22 cellular contexts compared by ENCODE assay signal in the genomic region with DNA sequence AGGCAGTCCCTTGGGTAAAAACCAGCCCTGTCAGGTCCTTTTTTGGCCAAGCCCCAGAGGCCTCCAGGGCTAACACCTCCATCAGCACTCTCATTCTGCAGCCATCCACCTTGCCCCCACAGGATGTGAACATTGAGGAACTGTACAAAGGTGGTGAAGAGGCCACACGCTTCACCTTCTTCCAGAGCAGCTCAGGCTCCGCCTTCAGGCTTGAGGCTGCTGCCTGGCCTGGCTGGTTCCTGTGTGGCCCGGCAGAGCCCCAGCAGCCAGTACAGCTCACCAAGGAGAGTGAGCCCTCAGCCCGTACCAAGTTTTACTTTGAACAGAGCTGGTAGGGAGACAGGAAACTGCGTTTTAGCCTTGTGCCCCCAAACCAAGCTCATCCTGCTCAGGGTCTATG. TPM values are rescaled to one million over a fixed set of nuclear protein-coding genes. Genes with fewer than 3 reads are reported as not detected.
DNase-seq lines count a peak whose midpoint lies in the region; ATAC-seq lines count a peak whose summit lies in the region.
"Had no signal": no experiment of that assay in that cellular context is flagged by ENCODE, and none has a peak within 500 bp of the region (broad histone marks: within the 10 kb centered on the region; RNA-seq: fewer than 3 reads in every experiment).

No MANE protein-coding gene starts in this region.

- no peak overlapping the region for H3K18ac ChIP-seq in trophoblast cell (ENCODE audit: low read length)

- peaks cover under 1 to 3% of the 10 kb centered on the region in 2 experiments for H3K4me1 ChIP-seq in trophoblast cell (ENCODE audit: control insufficient read depth in 1 of 2, insufficient read depth in 2 of 2, low read length in 2 of 2)

- H3K9me3 Mint-ChIP-seq in activated CD4-positive, alpha-beta T cell treated with anti-CD3 and anti-CD28 coated beads for 36 hours (ENCODE audit: low read depth) = no peaks in the 10 kb centered on the region
- H3K9me3 Mint-ChIP-seq in activated naive CD8-positive, alpha-beta T cell treated with anti-CD3 and anti-CD28 coated beads, Interleukin-2, amount 10 ng/mL, durations not matched to agents 7 days and 5 days = no peaks in the 10 kb centered on the region
- H3K9me3 Mint-ChIP-seq in activated naive CD8-positive, alpha-beta T cell treated with anti-CD3 and anti-CD28 coated beads, Interleukin-2, amount 50 U/mL, for 24 hours = no peaks in the 10 kb centered on the region
- H3K9me3 Mint-ChIP-seq: CD8-positive, alpha-beta memory T cell; GM23338 had no signal

- H3K23ac ChIP-seq in trophoblast cell (ENCODE audit: low read length) = no peak overlapping the region

- no peak overlapping the region for H4K91ac ChIP-seq in trophoblast cell (ENCODE audit: low read depth, low read length)

- no peak overlapping the region for H2BK120ac ChIP-seq in trophoblast cell (ENCODE audit: insufficient read depth, low read length, poor library complexity)

- no peak overlapping the region for H3K14ac ChIP-seq in trophoblast cell (ENCODE audit: low read length)

- H3K27ac Mint-ChIP-seq in activated CD4-positive, alpha-beta T cell treated with anti-CD3 and anti-CD28 coated beads for 36 hours = no peak overlapping the region
- H3K27ac Mint-ChIP-seq in activated naive CD8-positive, alpha-beta T cell treated with anti-CD3 and anti-CD28 coated beads, Interleukin-2, amount 10 ng/mL, durations not matched to agents 7 days and 5 days = peak overlapping the region; percentile 66
- no peak overlapping the region for H3K27ac Mint-ChIP-seq in activated naive CD8-positive, alpha-beta T cell treated with anti-CD3 and anti-CD28 coated beads, Interleukin-2, amount 50 U/mL, for 24 hours
- H3K27ac Mint-ChIP-seq: GM23338 had no signal

- no peaks in the 10 kb centered on the region for H3K79me2 ChIP-seq in trophoblast cell (ENCODE audit: control insufficient read depth, insufficient read depth, low read length, poor library complexity)

- intact Hi-C loops in activated CD4-positive, alpha-beta T cell treated with anti-CD3 and anti-CD28 coated beads for 36 hours (cut with DNase I, micrococcal nuclease) = no loop called here

- H2BK12ac ChIP-seq in trophoblast cell (ENCODE audit: low read length) = no peak overlapping the region

- H3K4me3 Mint-ChIP-seq in activated CD4-positive, alpha-beta T cell treated with anti-CD3 and anti-CD28 coated beads for 36 hours = no peak overlapping the region
- H3K4me3 Mint-ChIP-seq in activated naive CD8-positive, alpha-beta T cell treated with anti-CD3 and anti-CD28 coated beads, Interleukin-2, amount 10 ng/mL, durations not matched to agents 7 days and 5 days = peak overlapping the region; percentile 66
- H3K4me3 Mint-ChIP-seq in activated naive CD8-positive, alpha-beta T cell treated with anti-CD3 and anti-CD28 coated beads, Interleukin-2, amount 50 U/mL, for 24 hours = no peak overlapping the region
- H3K4me3 Mint-ChIP-seq: CD8-positive, alpha-beta memory T cell; GM23338 had no signal

- H3K36me3 ChIP-seq in trophoblast cell (ENCODE audit: control insufficient read depth in 1 of 2, insufficient read depth in 2 of 2, low read length in 2 of 2) = no peaks in the 10 kb centered on the region

- H3K9ac ChIP-seq in trophoblast cell (ENCODE audit: low read length) = no peak overlapping the region

- no peaks in the 10 kb centered on the region for H3K27me3 Mint-ChIP-seq in activated CD4-positive, alpha-beta T cell treated with anti-CD3 and anti-CD28 coated beads for 36 hours
- H3K27me3 Mint-ChIP-seq in activated naive CD8-positive, alpha-beta T cell treated with anti-CD3 and anti-CD28 coated beads, Interleukin-2, amount 10 ng/mL, durations not matched to agents 7 days and 5 days = peaks cover 3% of the 10 kb centered on the region
- no peaks in the 10 kb centered on the region for H3K27me3 Mint-ChIP-seq in activated naive CD8-positive, alpha-beta T cell treated with anti-CD3 and anti-CD28 coated beads, Interleukin-2, amount 50 U/mL, for 24 hours

- peak; percentile 33 for ATAC-seq in activated CD4-positive, alpha-beta T cell treated with anti-CD3 and anti-CD28 coated beads for 36 hours
- peak; percentile 98 for ATAC-seq in activated naive CD8-positive, alpha-beta T cell treated with anti-CD3 and anti-CD28 coated beads, Interleukin-2, amount 10 ng/mL, durations not matched to agents 7 days and 5 days (ENCODE audit: low read depth)
- no peak for ATAC-seq in activated naive CD8-positive, alpha-beta T cell treated with anti-CD3 and anti-CD28 coated beads, Interleukin-2, amount 50 U/mL, for 24 hours
- no peak for ATAC-seq in HG02588 (IDR thresholded peaks at IDR 0.05; ENCODE audit: unreplicated experiment)
- ATAC-seq: GM23338, HCT116 had no signal

- CTCF ChIA-PET in activated CD4-positive, alpha-beta T cell treated with anti-CD3 and anti-CD28 coated beads for 36 hours (lab: Charles Lee) = interaction anchor here (1.0 to 1.1 kb wide), 3 partner anchors 10 to 87 kb away, joined by 3 to 4 read pairs (median 3); no protein-coding TSS in a partner anchor

- DNase-seq in activated CD4-positive, alpha-beta T cell treated with anti-CD3 and anti-CD28 coated beads for 36 hours = no peak
- no peak for DNase-seq in activated CD4-positive, alpha-beta T cell treated with anti-CD3 and anti-CD28 coated beads for 4 hours
- DNase-seq in activated naive CD8-positive, alpha-beta T cell treated with anti-CD3 and anti-CD28 coated beads, Interleukin-2, amount 10 ng/mL, durations not matched to agents 7 days and 5 days = peak; percentile 62
- no peak for DNase-seq in activated naive CD8-positive, alpha-beta T cell treated with anti-CD3 and anti-CD28 coated beads, Interleukin-2, amount 50 U/mL, for 24 hours
- peak; percentile 42 for DNase-seq in islet precursor cell
- DNase-seq in trophoblast cell = no peak
- no peak for DNase-seq in NCI-H510A (lab: John Stamatoyannopoulos, UW)
- DNase-seq: 8988T, DMS79, NCI-H187, NCI-H345, NCI-H69, OCI-M1 had no signal

- H3K4me2 ChIP-seq in trophoblast cell (ENCODE audit: low read length) = no peak overlapping the region
- H3K4me2 ChIP-seq: GM23338 had no signal

- POLR2A ChIA-PET in activated CD4-positive, alpha-beta T cell treated with anti-CD3 and anti-CD28 coated beads for 36 hours (lab: Charles Lee) = no interaction called here
- POLR2A ChIA-PET in activated naive CD8-positive, alpha-beta T cell treated with anti-CD3 and anti-CD28 coated beads, Interleukin-2, amount 10 ng/mL, durations not matched to agents 7 days and 5 days (lab: Charles Lee) = interaction anchor here (1.1 to 1.4 kb wide), 2 partner anchors 23 to 79 kb away, joined by 3 to 4 read pairs; no protein-coding TSS in a partner anchor

- no peak overlapping the region for H2BK5ac ChIP-seq in trophoblast cell (ENCODE audit: low read depth, low read length, poor library complexity)

- peaks cover 7% of the 10 kb centered on the region for H3K4me1 Mint-ChIP-seq in activated CD4-positive, alpha-beta T cell treated with anti-CD3 and anti-CD28 coated beads for 36 hours
- H3K4me1 Mint-ChIP-seq in activated naive CD8-positive, alpha-beta T cell treated with anti-CD3 and anti-CD28 coated beads, Interleukin-2, amount 10 ng/mL, durations not matched to agents 7 days and 5 days = peaks cover 21% of the 10 kb centered on the region
- peaks cover 8% of the 10 kb centered on the region for H3K4me1 Mint-ChIP-seq in activated naive CD8-positive, alpha-beta T cell treated with anti-CD3 and anti-CD28 coated beads, Interleukin-2, amount 50 U/mL, for 24 hours

- H3K4ac ChIP-seq in trophoblast cell (ENCODE audit: low read depth, low read length) = no peak overlapping the region

- peaks cover 2% of the 10 kb centered on the region for H3K9me3 ChIP-seq in trophoblast cell (ENCODE audit: insufficient read depth, low read depth, low read length)

- no peak overlapping the region for H2AFZ ChIP-seq in trophoblast cell (ENCODE audit: insufficient read depth, low read length, poor library complexity)
- H2AFZ ChIP-seq: GM23338 had no signal

- no peaks in the 10 kb centered on the region for H3K79me1 ChIP-seq in trophoblast cell (ENCODE audit: low read length)

- H3K27me3 ChIP-seq in trophoblast cell (ENCODE audit: insufficient read depth, low read length) = no peaks in the 10 kb centered on the region

- H4K12ac ChIP-seq in trophoblast cell (ENCODE audit: low read depth, low read length) = no peak overlapping the region

- WGBS in trophoblast cell (ENCODE audit: extremely low coverage, insufficient coverage, insufficient read length) = no CpG with 5 or more reads among the region's 5 CpGs

- no peaks in the 10 kb centered on the region for H3K36me3 Mint-ChIP-seq in activated CD4-positive, alpha-beta T cell treated with anti-CD3 and anti-CD28 coated beads for 36 hours (ENCODE audit: low read depth)
- no peaks in the 10 kb centered on the region for H3K36me3 Mint-ChIP-seq in activated naive CD8-positive, alpha-beta T cell treated with anti-CD3 and anti-CD28 coated beads, Interleukin-2, amount 10 ng/mL, durations not matched to agents 7 days and 5 days
- H3K36me3 Mint-ChIP-seq in activated naive CD8-positive, alpha-beta T cell treated with anti-CD3 and anti-CD28 coated beads, Interleukin-2, amount 50 U/mL, for 24 hours (ENCODE audit: low read depth) = no peaks in the 10 kb centered on the region
- H3K36me3 Mint-ChIP-seq: CD8-positive, alpha-beta memory T cell had no signal

- no peak overlapping the region for H2AK5ac ChIP-seq in trophoblast cell (ENCODE audit: low read length)

- H3K27ac ChIP-seq in trophoblast cell (ENCODE audit: low read depth, low read length) = no peak overlapping the region
- H3K27ac ChIP-seq: HL-60 had no signal

- H3K4me3 ChIP-seq in trophoblast cell (ENCODE audit: low read depth, low read length) = no peak overlapping the region
- H3K4me3 ChIP-seq: GM23338 had no signal

- H4K8ac ChIP-seq in trophoblast cell (ENCODE audit: low read depth, low read length) = no peak overlapping the region

RNA-seq across cellular contexts. Expression of a gene that starts 7.3 kb away (rescaled TPM):
- total RNA-seq in activated CD4-positive, alpha-beta T cell treated with anti-CD3 and anti-CD28 coated beads for 36 hours = not detected
- total RNA-seq in activated naive CD8-positive, alpha-beta T cell treated with anti-CD3 and anti-CD28 coated beads, Interleukin-2, amount 10 ng/mL, durations not matched to agents 7 days and 5 days = not detected
- 0.14 and 0.19 TPM in 2 replicates for polyA plus RNA-seq in trophoblast cell (2013)
- total RNA-seq: CD8-positive, alpha-beta memory T cell; G401; GM23338; LHCN-M2; RPMI7951 had no signal
- polyA plus RNA-seq: BJ; CD8-positive, alpha-beta memory T cell; GM23338 had no signal

RNA-seq across cellular contexts. Expression of a gene that starts 16.0 kb away (rescaled TPM):
- not detected for total RNA-seq in activated CD4-positive, alpha-beta T cell treated with anti-CD3 and anti-CD28 coated beads for 36 hours
- not detected for total RNA-seq in activated naive CD8-positive, alpha-beta T cell treated with anti-CD3 and anti-CD28 coated beads, Interleukin-2, amount 10 ng/mL, durations not matched to agents 7 days and 5 days
- 8.7 and 9.1 TPM in 2 replicates for polyA plus RNA-seq in trophoblast cell (2013)
- total RNA-seq: CD8-positive, alpha-beta memory T cell; G401; GM23338; LHCN-M2; RPMI7951 had no signal
- polyA plus RNA-seq: BJ; CD8-positive, alpha-beta memory T cell; GM23338 had no signal

RNA-seq across cellular contexts. Expression of a gene that starts 22.4 kb away (rescaled TPM):
- not detected for total RNA-seq in activated CD4-positive, alpha-beta T cell treated with anti-CD3 and anti-CD28 coated beads for 36 hours
- total RNA-seq in activated naive CD8-positive, alpha-beta T cell treated with anti-CD3 and anti-CD28 coated beads, Interleukin-2, amount 10 ng/mL, durations not matched to agents 7 days and 5 days = not detected
- 0.04 and 0.14 TPM in 2 replicates for polyA plus RNA-seq in trophoblast cell (2013)
- total RNA-seq: CD8-positive, alpha-beta memory T cell; G401; GM23338; LHCN-M2; RPMI7951 had no signal
- polyA plus RNA-seq: BJ; CD8-positive, alpha-beta memory T cell; GM23338 had no signal

RNA-seq across cellular contexts. Expression of a gene that starts 52.4 kb away (rescaled TPM):
- 1 to 10 TPM; 4.6 to 4.8 TPM for total RNA-seq in activated CD4-positive, alpha-beta T cell treated with anti-CD3 and anti-CD28 coated beads for 36 hours
- total RNA-seq in activated naive CD8-positive, alpha-beta T cell treated with anti-CD3 and anti-CD28 coated beads, Interleukin-2, amount 10 ng/mL, durations not matched to agents 7 days and 5 days = 1 to 10 TPM; 2.1 to 4.0 TPM
- 0.33 and 0.37 TPM in 2 replicates for polyA plus RNA-seq in trophoblast cell (2013)
- total RNA-seq: G401, GM23338, LHCN-M2 had no signal
- polyA plus RNA-seq: BJ; CD8-positive, alpha-beta memory T cell; GM23338 had no signal

Comparison
In these comparisons a context has a peak if more than half of its experiments do, and no peak if none do; other contexts are left out.
1. ATAC-seq: peak in activated CD4-positive, alpha-beta T cell treated with anti-CD3 and anti-CD28 coated beads for 36 hours (single experiment) and activated naive CD8-positive, alpha-beta T cell treated with anti-CD3 and anti-CD28 coated beads, Interleukin-2, amount 10 ng/mL, durations not matched to agents 7 days and 5 days (single experiment); none in activated naive CD8-positive, alpha-beta T cell treated with anti-CD3 and anti-CD28 coated beads, Interleukin-2, amount 50 U/mL, for 24 hours (single experiment) and HG02588 (single experiment).
2. DNase-seq: peak in activated naive CD8-positive, alpha-beta T cell treated with anti-CD3 and anti-CD28 coated beads, Interleukin-2, amount 10 ng/mL, durations not matched to agents 7 days and 5 days (single experiment) and islet precursor cell (single experiment); none in activated CD4-positive, alpha-beta T cell treated with anti-CD3 and anti-CD28 coated beads for 36 hours (single experiment), activated CD4-positive, alpha-beta T cell treated with anti-CD3 and anti-CD28 coated beads for 4 hours (0 of 2), activated naive CD8-positive, alpha-beta T cell treated with anti-CD3 and anti-CD28 coated beads, Interleukin-2, amount 50 U/mL, for 24 hours (single experiment), trophoblast cell (0 of 2) and NCI-H510A (single experiment).